Comparison of ENCODE assay signal across 19 cellular contexts in the genomic region with DNA sequence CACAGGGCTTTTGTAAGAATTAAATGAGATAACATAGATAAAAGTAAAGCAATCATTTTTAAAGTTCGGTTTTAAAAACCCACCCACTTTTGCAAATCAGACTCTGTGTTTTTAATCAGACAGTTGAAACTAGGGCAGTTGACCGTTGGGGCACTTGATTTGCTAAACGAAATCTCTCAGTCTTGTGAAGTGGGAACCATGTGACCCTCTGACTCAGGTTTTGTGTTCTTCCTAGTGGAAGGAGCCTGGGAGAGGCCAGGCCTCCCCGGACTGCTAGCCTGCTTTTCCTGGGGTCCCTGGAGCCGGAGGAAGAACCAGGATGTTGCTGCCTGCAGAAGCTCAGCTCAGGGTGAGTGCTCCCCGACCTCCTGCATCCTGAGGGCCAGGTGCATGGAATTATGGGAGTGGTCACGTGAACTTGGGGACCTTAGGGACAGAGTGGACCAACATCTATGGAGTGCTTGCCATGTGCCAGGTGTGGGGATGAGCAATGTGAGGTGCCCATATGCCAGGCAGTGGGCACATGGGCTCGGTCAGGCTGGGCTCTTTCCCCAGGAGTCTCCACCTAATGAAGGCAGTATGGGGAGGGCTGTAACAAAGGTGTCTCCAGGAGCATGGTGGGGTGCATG. TPM values are rescaled to one million over a fixed set of nuclear protein-coding genes. Genes with fewer than 3 reads are reported as not detected.
"Had no signal": no experiment of that assay in that cellular context is flagged by ENCODE, and none has a peak within 500 bp of the region (broad histone marks: within the 10 kb centered on the region; RNA-seq: fewer than 3 reads in every experiment).

No MANE protein-coding gene starts in this region.

- H3K27ac ChIP-seq: epithelial cell of prostate, heart left ventricle, ovary, sigmoid colon, spleen had no signal

- H3K4me3 ChIP-seq: heart left ventricle, lung, ovary, sigmoid colon, spleen had no signal

- H3K9me3 ChIP-seq: heart left ventricle, ovary, sigmoid colon, spleen had no signal

- FAIRE-seq: frontal cortex, TTC549, urothelium cell line had no signal

- H3K27me3 ChIP-seq: ovary had no signal

- H3K36me3 ChIP-seq: heart left ventricle, ovary, sigmoid colon, spleen had no signal

- DNase-seq: activated CD4-positive, alpha-beta T cell treated with anti-CD3 and anti-CD28 coated beads, Interleukin-2, amount 10 ng/mL, durations not matched to agents 7 days and 5 days; activated CD4-positive, CD25-positive, alpha-beta regulatory T cell; activated CD8-positive, alpha-beta memory T cell treated with anti-CD3 and anti-CD28 coated beads for 24 hours; activated naive CD8-positive, alpha-beta T cell treated with anti-CD3 and anti-CD28 coated beads for 36 hours; dermis blood vessel endothelial cell; heart left ventricle; immature natural killer cell; ovary; sigmoid colon; spleen; T-helper 17 cell had no signal

- ATAC-seq: heart left ventricle, T-helper 17 cell had no signal

RNA-seq across cellular contexts. Expression of a gene that starts 3.9 kb away (rescaled TPM):
- total RNA-seq: activated T-helper 1 cell treated with anti-CD3 and anti-CD28 coated beads, Interleukin-12 subunit alpha, Interleukin-12 subunit beta, Interleukin-2, Interleukin-4 antibody, amounts not matched to agents 30 ng/mL and 10 ng/mL and 1 ng/mL, durations not matched to agents 14 hours and 24 hours and 36 hours; spleen; T-helper 17 cell had no signal
- polyA plus RNA-seq: immature natural killer cell, spleen had no signal

RNA-seq across cellular contexts. Expression of a gene that starts 45.3 kb away (rescaled TPM):
- total RNA-seq: activated naive CD8-positive, alpha-beta T cell treated with anti-CD3 and anti-CD28 coated beads for 36 hours; activated T-helper 1 cell treated with anti-CD3 and anti-CD28 coated beads, Interleukin-12 subunit alpha, Interleukin-12 subunit beta, Interleukin-2, Interleukin-4 antibody, amounts not matched to agents 30 ng/mL and 10 ng/mL and 1 ng/mL, durations not matched to agents 14 hours and 24 hours and 36 hours; dermis blood vessel endothelial cell; frontal cortex; heart left ventricle; lung; neural crest cell; ovary; sigmoid colon; spleen; T-helper 17 cell had no signal
- polyA plus RNA-seq: heart left ventricle, immature natural killer cell, lung, ovary, sigmoid colon, spleen, thymus had no signal
